Comparison of ENCODE assay signal across 8 cellular contexts in the genomic region with DNA sequence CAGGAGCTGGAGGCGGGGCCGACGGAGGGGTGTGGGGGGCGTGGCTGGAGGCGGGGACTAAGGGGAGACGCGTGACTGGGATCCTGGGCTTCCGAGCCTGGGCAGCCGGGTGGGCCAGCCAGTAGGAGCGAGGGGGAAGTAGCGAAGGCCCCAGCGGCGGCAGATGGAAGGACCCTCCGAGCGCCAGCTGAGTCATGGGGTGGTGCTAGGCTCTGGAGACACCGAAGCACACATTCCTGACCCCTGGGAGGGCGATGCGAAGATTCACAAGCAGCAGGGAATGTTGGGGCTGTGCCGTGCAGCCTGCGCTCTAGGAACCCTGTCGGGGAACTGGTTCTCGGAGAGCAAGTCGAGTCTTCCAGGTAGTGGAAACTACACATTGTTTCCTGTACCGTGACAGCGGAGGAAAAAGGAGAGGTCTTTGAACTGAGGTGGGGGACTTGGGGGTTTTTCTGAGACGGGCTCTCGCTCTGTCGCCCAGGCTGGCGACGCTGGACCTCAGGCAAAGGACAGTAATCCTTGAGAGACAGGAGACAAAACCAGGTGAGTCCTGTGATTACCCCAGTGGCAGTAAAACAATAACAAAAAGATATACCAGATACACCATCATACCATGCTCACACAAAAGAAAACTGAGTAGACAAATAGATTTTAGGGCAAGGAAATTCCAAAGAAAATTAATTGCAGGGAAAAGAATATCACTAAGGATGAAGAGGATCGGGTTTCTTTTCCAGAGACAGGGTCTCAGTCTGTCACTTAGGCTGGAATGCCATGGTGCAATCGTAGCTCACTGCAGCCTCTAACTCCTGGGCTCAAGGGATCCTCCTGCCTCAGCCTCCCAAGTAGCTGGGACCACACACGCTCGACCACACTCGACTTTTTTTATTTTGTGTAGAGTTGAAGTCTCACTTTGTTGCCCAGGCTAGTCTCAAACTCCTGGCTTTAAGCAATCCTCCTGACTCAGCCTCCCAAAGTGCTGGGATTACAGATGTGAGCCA. TPM values are rescaled to one million over a fixed set of nuclear protein-coding genes. Genes with fewer than 3 reads are reported as not detected.
DNase-seq lines count a peak whose midpoint lies in the region; ATAC-seq, FAIRE-seq and TF ChIP-seq lines count a peak whose summit lies in the region.

No MANE protein-coding gene starts in this region.

- TF ChIP-seq POLR2A in GM12892 (IDR thresholded peaks at IDR 0.05; ENCODE audit: low read depth, low read length), result no peak

- DNase-seq in GM12892 (ENCODE audit: insufficient read length) (no peak), adipocyte (ENCODE audit: low read depth) (peak; percentile 27), left lung (no peak), HPDE6-E6E7 (ENCODE audit: extremely low spot score) (no peak)
- no peak for DNase-seq in stimulated activated CD4-positive, alpha-beta T cell treated with anti-CD3 and anti-CD28 coated beads, Interleukin-4, amount 100 ng/mL, for 1 hour

- H3K36me3 ChIP-seq in adipocyte (ENCODE audit: control insufficient read depth, insufficient read depth, low read length, severe bottlenecking) (peaks cover 7% of the 10 kb centered on the region), left lung (no peaks in the 10 kb centered on the region), urinary bladder (ENCODE audit: insufficient read depth) (no peaks in the 10 kb centered on the region)

- no peak for TF ChIP-seq EP300 in Ishikawa (IDR thresholded peaks at IDR 0.05; ENCODE audit: borderline replicate concordance)

- intact Hi-C loops in left lung (cut with DNase I), result no loop called here

- H3K9me3 ChIP-seq in adipocyte (ENCODE audit: control insufficient read depth, low read length) (peaks cover 7% of the 10 kb centered on the region), left lung (no peaks in the 10 kb centered on the region)

- H3K4me1 ChIP-seq in adipocyte (ENCODE audit: control insufficient read depth, insufficient read depth, low read length) (peaks cover 35% of the 10 kb centered on the region), left lung (peaks cover 14 to 36% of the 10 kb centered on the region in 2 donors), urinary bladder (ENCODE audit: insufficient read depth) (peaks cover 4% of the 10 kb centered on the region)

- FAIRE-seq in GM12892 (lab: Jason Lieb, UNC), result peak; percentile 33

- H3K4me3 ChIP-seq in adipocyte (ENCODE audit: low read length) (peak overlapping the region; percentile 84), left lung (peak overlapping the region; percentile 51 to 83), urinary bladder (ENCODE audit: low read depth, low read length) (peak overlapping the region; percentile 14)

- peak; percentile 63 for ATAC-seq in GM21529 (IDR thresholded peaks at IDR 0.05; ENCODE audit: unreplicated experiment)
- no peak for ATAC-seq in left lung

- 12% methylated on average over 35 of the region's 35 CpGs for WGBS in urinary bladder

- no peaks in the 10 kb centered on the region for H3K27me3 ChIP-seq in adipocyte (replicated peaks; ENCODE audit: control insufficient read depth, insufficient read depth, low read length)
- no peaks in the 10 kb centered on the region for H3K27me3 ChIP-seq in left lung

- peak overlapping the region; percentile 86 for H3K9ac ChIP-seq in adipocyte (ENCODE audit: low read length)

- peak overlapping the region; percentile 79 to 95 for H3K27ac ChIP-seq in left lung
- peak overlapping the region; percentile 61 for H3K27ac ChIP-seq in urinary bladder (ENCODE audit: low read depth)

- peak in 1 of 2 donors; percentile 49 for TF ChIP-seq CTCF in left lung (IDR thresholded peaks at IDR 0.05)

- TF ChIP-seq RAD21 in Ishikawa (IDR thresholded peaks at IDR 0.05; ENCODE audit: low read depth), result no peak

TF ChIP-seq in Ishikawa, 13 proteins besides CTCF, POLR2A, EP300 and RAD21:
- TF ChIP-seq ZBTB7A (IDR thresholded peaks at IDR 0.05; ENCODE audit: low read depth) (0 out of 2 replicates have a peak, but pooled peaks have one; percentile 53), TEAD4 (IDR thresholded peaks at IDR 0.05) (peak; percentile 72), REST (IDR thresholded peaks at IDR 0.05; ENCODE audit: low read depth) (no peak)

RNA-seq across cellular contexts. Expression of gene AFG3L2, which starts 0.8 kb away (rescaled TPM):
- polyA plus RNA-seq in GM12892 (2012; ENCODE audit: missing spikeins), result 46.2 TPM
- 10 to 100 TPM; 30.3 to 39.8 TPM for total RNA-seq in left lung
- total RNA-seq in urinary bladder, result 41.1 TPM
- 31.5 TPM for polyA plus RNA-seq in urinary bladder

RNA-seq across cellular contexts. Expression of gene PRELID3A, which starts 29.9 kb away (rescaled TPM):
- polyA plus RNA-seq in GM12892 (2012; ENCODE audit: missing spikeins), result 6.8 TPM
- total RNA-seq in left lung (1 to 10 TPM; 5.3 TPM), urinary bladder (4.2 TPM)
- polyA plus RNA-seq in urinary bladder, result 3.4 TPM

Comparison
In these comparisons a context has a peak if more than half of its experiments do, and no peak if none do; other contexts are left out.
1. H3K4me3 ChIP-seq: peak in every context shown above with its lines; median percentile 84 in adipocyte; 67 in left lung; 14 in urinary bladder.